ENCODE assay signal across 1 cellular context in genomic region chr19:3505598-3506383, GRCh38.
TF ChIP-seq lines count a peak whose summit lies in the region.

Gene FZR1, plus strand, starts transcription at chr19:3506311. Its CDS starts 16,679 bp downstream, at chr19:3522990.

TF ChIP-seq in HEK293, 187 proteins besides CTCF, POLR2A, EP300 and RAD21 (continued from another document and continues in another):
- TF ChIP-seq TSHZ1 (tag by site-specific recombination; IDR thresholded peaks at IDR 0.05; ENCODE audit: borderline replicate concordance) (0 out of 2 replicates have a peak, but pooled peaks have one; percentile 7), GLI2 (tag by site-specific recombination; IDR thresholded peaks at IDR 0.05; ENCODE audit: borderline replicate concordance, low read depth) (no peak), SETDB1 (IDR thresholded peaks at IDR 0.05; ENCODE audit: insufficient read length, low read length) (no peak), ZNF169 (tag by site-specific recombination; IDR thresholded peaks at IDR 0.05) (no peak), ZNF549 (tag by site-specific recombination; IDR thresholded peaks at IDR 0.05) (no peak), ZNF580 (tag by site-specific recombination; IDR thresholded peaks at IDR 0.05) (peak; percentile 38; the same call in 1 of the 2 replicates), ZNF362 (tag by site-specific recombination; IDR thresholded peaks at IDR 0.05) (no peak), ZNF837 (tag by site-specific recombination; IDR thresholded peaks at IDR 0.05) (no peak), ZSCAN5A (tag by site-specific recombination; IDR thresholded peaks at IDR 0.05) (peak; percentile 60; the same call in 1 of the 2 replicates), ZNF747 (tag by site-specific recombination; IDR thresholded peaks at IDR 0.05) (no peak), ZNF239 (tag by site-specific recombination; IDR thresholded peaks at IDR 0.05) (no peak), ZNF776 (tag by site-specific recombination; IDR thresholded peaks at IDR 0.05; ENCODE audit: borderline replicate concordance) (no peak), ZNF133 (tag by site-specific recombination; IDR thresholded peaks at IDR 0.05) (no peak), ZSCAN30 (tag by site-specific recombination; IDR thresholded peaks at IDR 0.05) (no peak), PBX3 (CRISPR knock-in tag; IDR thresholded peaks at IDR 0.05) (0 out of 2 replicates have a peak, but pooled peaks have one; percentile 27), ZNF792 (tag by site-specific recombination; IDR thresholded peaks at IDR 0.05) (no peak), ZNF518A (tag by site-specific recombination; conservative IDR thresholded peaks at IDR 0.05; ENCODE audit: low read depth) (no peak), ZNF19 (tag by site-specific recombination; IDR thresholded peaks at IDR 0.05; ENCODE audit: low read depth) (no peak), ZNF791 (tag by site-specific recombination; IDR thresholded peaks at IDR 0.05) (no peak), ZNF513 (tag by site-specific recombination; IDR thresholded peaks at IDR 0.05) (no peak), ZNF510 (tag by site-specific recombination; IDR thresholded peaks at IDR 0.05; ENCODE audit: insufficient replicate concordance) (no peak), HOXC10 (CRISPR knock-in tag; IDR thresholded peaks at IDR 0.05) (no peak), ZNF488 (tag by site-specific recombination; IDR thresholded peaks at IDR 0.05) (no peak), ZNF366 (tag by site-specific recombination; conservative IDR thresholded peaks at IDR 0.05) (no peak), ZNF843 (tag by site-specific recombination; IDR thresholded peaks at IDR 0.05) (peak; percentile 47; the same call in 1 of the 2 replicates), PRDM6 (tag by site-specific recombination; IDR thresholded peaks at IDR 0.05) (no peak), INSM2 (tag by site-specific recombination; IDR thresholded peaks at IDR 0.05) (no peak), FEZF1 (tag by site-specific recombination; IDR thresholded peaks at IDR 0.05) (no peak; the same call in 1 of the 2 replicates), KLF9 (tag by site-specific recombination; IDR thresholded peaks at IDR 0.05; ENCODE audit: low read depth) (peak; percentile 97), ZNF433 (tag by site-specific recombination; IDR thresholded peaks at IDR 0.05; ENCODE audit: low read depth) (no peak), ZNF658 (tag by site-specific recombination; IDR thresholded peaks at IDR 0.05) (no peak), ZNF391 (tag by site-specific recombination; IDR thresholded peaks at IDR 0.05; ENCODE audit: borderline replicate concordance, low read depth) (peak; percentile 11; the same call in 1 of the 2 replicates), ZBTB8A (tag by site-specific recombination; IDR thresholded peaks at IDR 0.05) (peak; percentile 46), ZBTB48 (tag by site-specific recombination; IDR thresholded peaks at IDR 0.05) (peak; percentile 88), HOXA7 (CRISPR knock-in tag; IDR thresholded peaks at IDR 0.05; ENCODE audit: borderline replicate concordance) (no peak), MYNN (tag by site-specific recombination; IDR thresholded peaks at IDR 0.05; ENCODE audit: borderline replicate concordance) (no peak), ZNF501 (tag by site-specific recombination; IDR thresholded peaks at IDR 0.05) (0 out of 2 replicates have a peak, but pooled peaks have one; percentile 54), ZNF18 (tag by site-specific recombination; IDR thresholded peaks at IDR 0.05) (no peak), SALL2 (tag by site-specific recombination; IDR thresholded peaks at IDR 0.05; ENCODE audit: borderline replicate concordance) (no peak), ZNF211 (tag by site-specific recombination; IDR thresholded peaks at IDR 0.05; ENCODE audit: low read depth) (no peak)
